Comparison of ENCODE assay signal across 28 cellular contexts in the genomic region with DNA sequence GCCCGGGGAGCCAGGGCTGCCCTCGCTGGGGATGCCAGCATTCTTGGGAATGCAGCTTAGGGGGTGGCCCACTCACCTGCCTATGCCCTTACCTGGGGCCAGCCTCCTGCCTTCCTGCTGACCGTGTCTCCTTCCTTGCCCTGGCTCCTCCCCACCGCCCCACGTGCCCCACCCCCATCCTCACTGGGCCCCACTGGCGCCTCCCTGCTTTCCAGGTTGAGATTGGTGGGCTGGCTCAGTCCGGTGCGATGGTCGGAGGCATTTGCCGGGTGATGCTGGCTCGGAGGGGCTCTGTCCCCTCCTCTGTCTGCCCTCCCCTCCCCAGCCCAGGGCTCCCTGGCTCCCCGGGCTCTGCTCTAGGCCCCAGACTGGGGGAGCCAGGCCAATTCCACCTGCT. TPM values are rescaled to one million over a fixed set of nuclear protein-coding genes. Genes with fewer than 3 reads are reported as not detected.
DNase-seq lines count a peak whose midpoint lies in the region; ATAC-seq and TF ChIP-seq lines count a peak whose summit lies in the region.
"Had no signal": no experiment of that assay in that cellular context is flagged by ENCODE, and none has a peak within 500 bp of the region (broad histone marks: within the 10 kb centered on the region; RNA-seq: fewer than 3 reads in every experiment).

No MANE protein-coding gene starts in this region.

- POLR2A ChIA-PET in activated B cell treated with CpG ODN at 0.5 μM for 24 hours (lab: Charles Lee) = interaction anchor here (1.0 to 4.3 kb wide), 4 partner anchors 9 to 178 kb away, joined by 3 to 44 read pairs (median 20); partner anchors contain the start of gene TBC1D22A

- H3K9me3 ChIP-seq in transverse colon = no peaks in the 10 kb centered on the region
- H3K9me3 ChIP-seq: ascending aorta, esophagus squamous epithelium, SJSA1, testis had no signal

- no peaks in the 10 kb centered on the region for H3K36me3 Mint-ChIP-seq in activated B cell treated with CpG ODN at 0.5 μM for 24 hours (ENCODE audit: low read depth)
- H3K36me3 Mint-ChIP-seq: activated naive CD8-positive, alpha-beta T cell treated with anti-CD3 and anti-CD28 coated beads for 36 hours; CD8-positive, alpha-beta T cell; immature natural killer cell had no signal

- CTCF ChIA-PET in activated B cell treated with CpG ODN at 0.5 μM for 24 hours (lab: Charles Lee) = interaction anchor here (2.7 kb wide), 1 partner anchor 23 kb away, joined by 14 read pairs; no protein-coding TSS in a partner anchor

- no peaks in the 10 kb centered on the region for H3K27me3 Mint-ChIP-seq in activated B cell treated with CpG ODN at 0.5 μM for 24 hours
- H3K27me3 Mint-ChIP-seq: activated CD4-positive, alpha-beta memory T cell treated with anti-CD3 and anti-CD28 coated beads, Interleukin-2, amount 10 ng/mL, durations not matched to agents 7 days and 5 days; activated naive CD8-positive, alpha-beta T cell treated with anti-CD3 and anti-CD28 coated beads for 36 hours had no signal

- peak overlapping the region; percentile 38 to 71 (median 54) for H3K27ac ChIP-seq in transverse colon
- H3K27ac ChIP-seq: ascending aorta, SJSA1, testis had no signal

- H3K4me1 ChIP-seq in transverse colon = peaks cover 46 to 76% (median 65%) of the 10 kb centered on the region in 4 donors
- H3K4me1 ChIP-seq: ascending aorta had no signal

- DNase-seq in Right ventricle myocardium inferior (ENCODE audit: missing footprints) (peak; percentile 39), left ventricle myocardium superior (no peak), activated B cell treated with CpG ODN at 0.5 μM for 24 hours (no peak), left kidney (ENCODE audit: low read depth, low spot score) (peak; percentile 61), transverse colon (no peak), Ammon's horn (ENCODE audit: low spot score) (no peak)
- no peak for DNase-seq in activated CD4-positive, alpha-beta T cell treated with anti-CD3 and anti-CD28 coated beads, Interleukin-2, amount 50 U/mL, for 48 hours
- DNase-seq: 8988T; activated CD4-positive, alpha-beta memory T cell treated with anti-CD3 and anti-CD28 coated beads, Interleukin-2, amount 10 ng/mL, durations not matched to agents 7 days and 5 days; activated CD4-positive, CD25-positive, alpha-beta regulatory T cell treated with anti-CD3 and anti-CD28 coated beads, Interleukin-2, amount 50 U/mL, for 72 hours; activated naive CD8-positive, alpha-beta T cell treated with anti-CD3 and anti-CD28 coated beads for 36 hours; DMS 273 treated with DMSO at 0.1 percent for 48 hours; esophagus squamous epithelium; foreskin melanocyte; GOT3; immature natural killer cell; MM.1S; NCI-H2081; NCI-H2227 treated with DMSO at 0.1 percent for 48 hours; NCI-H69; nephron progenitor cell; stimulated activated naive CD8-positive, alpha-beta T cell treated with anti-CD3 and anti-CD28 coated beads, Interleukin-15, Interleukin-2, amounts not matched to agents 100 U/mL and 50 U/mL, for 24 hours; testis had no signal

- no peak for TF ChIP-seq EP300 in transverse colon (IDR thresholded peaks at IDR 0.05; ENCODE audit: low read depth)

- H3K9me3 Mint-ChIP-seq in activated B cell treated with CpG ODN at 0.5 μM for 24 hours = no peaks in the 10 kb centered on the region
- H3K9me3 Mint-ChIP-seq: activated CD4-positive, alpha-beta memory T cell treated with anti-CD3 and anti-CD28 coated beads, Interleukin-2, amount 10 ng/mL, durations not matched to agents 7 days and 5 days; activated naive CD8-positive, alpha-beta T cell treated with anti-CD3 and anti-CD28 coated beads for 36 hours; CD8-positive, alpha-beta T cell; immature natural killer cell; nephron progenitor cell had no signal

- WGBS in transverse colon (ENCODE audit: low coverage in 1 of 2), 2 donors = 77% methylated on average over 12 of the region's 12 CpGs; no CpG with 5 or more reads in 1 of the 2 donors

- no peak for TF ChIP-seq POLR2A in transverse colon (IDR thresholded peaks at IDR 0.05)

- intact Hi-C loops in Right ventricle myocardium inferior (cut with DNase I) = no loop called here
- intact Hi-C loops in left ventricle myocardium superior (cut with micrococcal nuclease) = no loop called here
- intact Hi-C loops in activated B cell treated with CpG ODN at 0.5 μM for 24 hours (cut with micrococcal nuclease) = loop anchor here (2.0 kb wide), 3 partner anchors 149 to 189 kb away; partner anchors contain the start of gene TBC1D22A
- intact Hi-C loops in transverse colon (cut with DNase I; ENCODE audit: low total_unique reads) = no loop called here

- no peaks in the 10 kb centered on the region for H3K36me3 ChIP-seq in transverse colon
- H3K36me3 ChIP-seq: ascending aorta, esophagus squamous epithelium, SJSA1 had no signal

- TF ChIP-seq CTCF in activated B cell treated with CpG ODN at 0.5 μM for 24 hours (IDR thresholded peaks at IDR 0.05) (no peak), transverse colon (IDR thresholded peaks at IDR 0.05) (no peak)

- in situ Hi-C loops in transverse colon (cut with MboI; ENCODE audit: low pct_ligation_motif_present in 1 of 4, low pct_unique_long_range_greater_than_20kb in 1 of 4, low sequenced_read_pairs in 3 of 4) = no loop called here

- no peak overlapping the region for H3K4me3 ChIP-seq in transverse colon
- H3K4me3 ChIP-seq: ascending aorta, esophagus squamous epithelium, SJSA1, testis had no signal

- H3K4me1 Mint-ChIP-seq in activated B cell treated with CpG ODN at 0.5 μM for 24 hours = peaks cover 86% of the 10 kb centered on the region

- peak overlapping the region; percentile 98 for H3K27ac Mint-ChIP-seq in activated B cell treated with CpG ODN at 0.5 μM for 24 hours
- H3K27ac Mint-ChIP-seq: activated naive CD8-positive, alpha-beta T cell treated with anti-CD3 and anti-CD28 coated beads for 36 hours; CD8-positive, alpha-beta T cell; nephron progenitor cell had no signal

- H3K27me3 ChIP-seq in transverse colon = no peaks in the 10 kb centered on the region
- H3K27me3 ChIP-seq: ascending aorta, esophagus squamous epithelium, SJSA1, testis had no signal

- ATAC-seq in Right ventricle myocardium inferior (no peak), left ventricle myocardium superior (no peak), activated B cell treated with CpG ODN at 0.5 μM for 24 hours (ENCODE audit: low read depth) (no peak), HG03159 (IDR thresholded peaks at IDR 0.05; ENCODE audit: unreplicated experiment) (no peak)
- ATAC-seq: CD8-positive, alpha-beta T cell; sciatic nerve; stimulated activated naive CD8-positive, alpha-beta T cell treated with anti-CD3 and anti-CD28 coated beads, Interleukin-15, Interleukin-2, amounts not matched to agents 100 U/mL and 50 U/mL, for 24 hours had no signal

- no peak overlapping the region for H3K4me3 Mint-ChIP-seq in activated B cell treated with CpG ODN at 0.5 μM for 24 hours
- H3K4me3 Mint-ChIP-seq: activated naive CD8-positive, alpha-beta T cell treated with anti-CD3 and anti-CD28 coated beads for 36 hours; CD8-positive, alpha-beta T cell; nephron progenitor cell had no signal

RNA-seq across cellular contexts. Expression of gene GRAMD4, which starts 34.1 kb away (rescaled TPM):
- total RNA-seq in Right ventricle myocardium inferior (80.0 TPM), left ventricle myocardium superior (94.0 TPM), activated B cell treated with CpG ODN at 0.5 μM for 24 hours (39.3 and 45.6 TPM in 2 replicates), transverse colon (100 to 1,000 TPM; 146 to 981 (median 258) TPM)

RNA-seq across cellular contexts. Expression of gene CELSR1, which starts 48.7 kb away (rescaled TPM):
- total RNA-seq in Right ventricle myocardium inferior (8.4 TPM), left ventricle myocardium superior (9.7 TPM), activated B cell treated with CpG ODN at 0.5 μM for 24 hours (9.0 and 12.3 TPM in 2 replicates), transverse colon (1 to 10 TPM in 2 of 4 donors, under 1 TPM in 2; 0.96 to 2.5 (median 1.4) TPM)

Comparison
In these comparisons a context has a peak if more than half of its experiments do, and no peak if none do; other contexts are left out.
1. DNase-seq: peak in Right ventricle myocardium inferior (single experiment) and left kidney (single experiment); none in left ventricle myocardium superior (single experiment), activated B cell treated with CpG ODN at 0.5 μM for 24 hours (single experiment), transverse colon (single experiment), activated CD4-positive, alpha-beta T cell treated with anti-CD3 and anti-CD28 coated beads, Interleukin-2, amount 50 U/mL, for 48 hours (0 of 2) and Ammon's horn (single experiment).